Comparison of ENCODE assay signal across 1 cellular context in the genomic region with DNA sequence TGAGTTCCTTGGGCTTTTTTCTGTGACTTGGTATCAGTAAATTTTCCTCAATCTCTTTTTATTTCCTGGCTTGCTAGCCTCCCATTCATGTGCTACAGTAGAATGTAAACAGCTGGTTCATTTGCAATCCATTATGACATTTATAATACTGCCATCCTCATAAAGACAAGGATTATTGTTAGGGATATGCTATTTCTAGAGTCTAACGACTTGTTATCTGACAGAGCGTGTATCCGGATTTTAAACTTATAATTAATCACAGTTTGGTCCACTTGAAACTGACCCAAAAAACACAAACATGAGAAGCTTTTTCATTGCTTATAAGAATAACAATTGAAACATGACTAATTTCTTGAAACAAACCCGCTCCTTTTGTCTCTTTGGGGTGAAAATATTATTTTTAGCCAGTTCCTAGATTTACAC.
TF ChIP-seq lines count a peak whose summit lies in the region.

No MANE protein-coding gene starts in this region.

TF ChIP-seq in HEK293, 187 proteins besides CTCF, POLR2A, EP300 and RAD21 (continued from another document and continues in another):
- TF ChIP-seq PATZ1 (tag by site-specific recombination; IDR thresholded peaks at IDR 0.05) (no peak), ZIC2 (tag by site-specific recombination; IDR thresholded peaks at IDR 0.05) (no peak), ZNF146 (tag by site-specific recombination; IDR thresholded peaks at IDR 0.05) (no peak), ZNF341 (tag by site-specific recombination; IDR thresholded peaks at IDR 0.05; ENCODE audit: low read depth) (no peak), ZXDB (tag by site-specific recombination; IDR thresholded peaks at IDR 0.05) (no peak), ZNF223 (tag by site-specific recombination; IDR thresholded peaks at IDR 0.05) (no peak), GLI4 (tag by site-specific recombination; IDR thresholded peaks at IDR 0.05) (no peak), TCF7L2 (IDR thresholded peaks at IDR 0.05; ENCODE audit: borderline replicate concordance, low read depth, low read length) (peak; percentile 96), SP2 (tag by site-specific recombination; IDR thresholded peaks at IDR 0.05) (peak; percentile 25), ZNF138 (tag by site-specific recombination; IDR thresholded peaks at IDR 0.05; ENCODE audit: borderline replicate concordance) (no peak), ZNF837 (tag by site-specific recombination; IDR thresholded peaks at IDR 0.05) (no peak), RBAK (tag by site-specific recombination; IDR thresholded peaks at IDR 0.05) (no peak), ZNF211 (tag by site-specific recombination; IDR thresholded peaks at IDR 0.05; ENCODE audit: low read depth) (no peak), ZNF19 (tag by site-specific recombination; IDR thresholded peaks at IDR 0.05; ENCODE audit: low read depth) (0 out of 2 replicates have a peak, but pooled peaks have one; percentile 15), ZNF530 (tag by site-specific recombination; IDR thresholded peaks at IDR 0.05; ENCODE audit: low read depth) (no peak), SALL2 (tag by site-specific recombination; IDR thresholded peaks at IDR 0.05; ENCODE audit: borderline replicate concordance) (no peak), ZNF544 (tag by site-specific recombination; IDR thresholded peaks at IDR 0.05) (no peak), ZNF610 (tag by site-specific recombination; IDR thresholded peaks at IDR 0.05; ENCODE audit: borderline replicate concordance) (no peak), ZNF658 (tag by site-specific recombination; IDR thresholded peaks at IDR 0.05) (no peak), ZSCAN16 (tag by site-specific recombination; IDR thresholded peaks at IDR 0.05) (no peak), HOXC10 (CRISPR knock-in tag; IDR thresholded peaks at IDR 0.05) (no peak), PRDM1 (tag by site-specific recombination; IDR thresholded peaks at IDR 0.05) (no peak), ZNF571 (tag by site-specific recombination; IDR thresholded peaks at IDR 0.05) (no peak), ZNF239 (tag by site-specific recombination; IDR thresholded peaks at IDR 0.05) (no peak), ZNF184 (tag by site-specific recombination; IDR thresholded peaks at IDR 0.05) (no peak), ZNF585B (tag by site-specific recombination; IDR thresholded peaks at IDR 0.05) (no peak), ZNF23 (tag by site-specific recombination; IDR thresholded peaks at IDR 0.05; ENCODE audit: borderline replicate concordance) (no peak), ZNF174 (tag by site-specific recombination; IDR thresholded peaks at IDR 0.05) (no peak), REST (tag by site-specific recombination; IDR thresholded peaks at IDR 0.05) (no peak), TSHZ1 (tag by site-specific recombination; IDR thresholded peaks at IDR 0.05; ENCODE audit: borderline replicate concordance) (no peak), ZNF140 (tag by site-specific recombination; IDR thresholded peaks at IDR 0.05) (no peak), ZNF26 (tag by site-specific recombination; IDR thresholded peaks at IDR 0.05) (no peak), ZNF266 (tag by site-specific recombination; IDR thresholded peaks at IDR 0.05; ENCODE audit: low read depth) (no peak), ZBTB8A (tag by site-specific recombination; IDR thresholded peaks at IDR 0.05) (no peak), ZNF280D (tag by site-specific recombination; IDR thresholded peaks at IDR 0.05) (no peak), ZNF677 (tag by site-specific recombination; IDR thresholded peaks at IDR 0.05) (no peak)
- TF ChIP-seq, protein P1, sequence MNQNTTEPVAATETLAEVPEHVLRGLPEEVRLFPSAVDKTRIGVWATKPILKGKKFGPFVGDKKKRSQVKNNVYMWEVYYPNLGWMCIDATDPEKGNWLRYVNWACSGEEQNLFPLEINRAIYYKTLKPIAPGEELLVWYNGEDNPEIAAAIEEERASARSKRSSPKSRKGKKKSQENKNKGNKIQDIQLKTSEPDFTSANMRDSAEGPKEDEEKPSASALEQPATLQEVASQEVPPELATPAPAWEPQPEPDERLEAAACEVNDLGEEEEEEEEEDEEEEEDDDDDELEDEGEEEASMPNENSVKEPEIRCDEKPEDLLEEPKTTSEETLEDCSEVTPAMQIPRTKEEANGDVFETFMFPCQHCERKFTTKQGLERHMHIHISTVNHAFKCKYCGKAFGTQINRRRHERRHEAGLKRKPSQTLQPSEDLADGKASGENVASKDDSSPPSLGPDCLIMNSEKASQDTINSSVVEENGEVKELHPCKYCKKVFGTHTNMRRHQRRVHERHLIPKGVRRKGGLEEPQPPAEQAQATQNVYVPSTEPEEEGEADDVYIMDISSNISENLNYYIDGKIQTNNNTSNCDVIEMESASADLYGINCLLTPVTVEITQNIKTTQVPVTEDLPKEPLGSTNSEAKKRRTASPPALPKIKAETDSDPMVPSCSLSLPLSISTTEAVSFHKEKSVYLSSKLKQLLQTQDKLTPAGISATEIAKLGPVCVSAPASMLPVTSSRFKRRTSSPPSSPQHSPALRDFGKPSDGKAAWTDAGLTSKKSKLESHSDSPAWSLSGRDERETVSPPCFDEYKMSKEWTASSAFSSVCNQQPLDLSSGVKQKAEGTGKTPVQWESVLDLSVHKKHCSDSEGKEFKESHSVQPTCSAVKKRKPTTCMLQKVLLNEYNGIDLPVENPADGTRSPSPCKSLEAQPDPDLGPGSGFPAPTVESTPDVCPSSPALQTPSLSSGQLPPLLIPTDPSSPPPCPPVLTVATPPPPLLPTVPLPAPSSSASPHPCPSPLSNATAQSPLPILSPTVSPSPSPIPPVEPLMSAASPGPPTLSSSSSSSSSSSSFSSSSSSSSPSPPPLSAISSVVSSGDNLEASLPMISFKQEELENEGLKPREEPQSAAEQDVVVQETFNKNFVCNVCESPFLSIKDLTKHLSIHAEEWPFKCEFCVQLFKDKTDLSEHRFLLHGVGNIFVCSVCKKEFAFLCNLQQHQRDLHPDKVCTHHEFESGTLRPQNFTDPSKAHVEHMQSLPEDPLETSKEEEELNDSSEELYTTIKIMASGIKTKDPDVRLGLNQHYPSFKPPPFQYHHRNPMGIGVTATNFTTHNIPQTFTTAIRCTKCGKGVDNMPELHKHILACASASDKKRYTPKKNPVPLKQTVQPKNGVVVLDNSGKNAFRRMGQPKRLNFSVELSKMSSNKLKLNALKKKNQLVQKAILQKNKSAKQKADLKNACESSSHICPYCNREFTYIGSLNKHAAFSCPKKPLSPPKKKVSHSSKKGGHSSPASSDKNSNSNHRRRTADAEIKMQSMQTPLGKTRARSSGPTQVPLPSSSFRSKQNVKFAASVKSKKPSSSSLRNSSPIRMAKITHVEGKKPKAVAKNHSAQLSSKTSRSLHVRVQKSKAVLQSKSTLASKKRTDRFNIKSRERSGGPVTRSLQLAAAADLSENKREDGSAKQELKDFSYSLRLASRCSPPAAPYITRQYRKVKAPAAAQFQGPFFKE (tag by site-specific recombination; IDR thresholded peaks at IDR 0.05; ENCODE audit: borderline replicate concordance) = no peak
- TF ChIP-seq, protein P2, sequence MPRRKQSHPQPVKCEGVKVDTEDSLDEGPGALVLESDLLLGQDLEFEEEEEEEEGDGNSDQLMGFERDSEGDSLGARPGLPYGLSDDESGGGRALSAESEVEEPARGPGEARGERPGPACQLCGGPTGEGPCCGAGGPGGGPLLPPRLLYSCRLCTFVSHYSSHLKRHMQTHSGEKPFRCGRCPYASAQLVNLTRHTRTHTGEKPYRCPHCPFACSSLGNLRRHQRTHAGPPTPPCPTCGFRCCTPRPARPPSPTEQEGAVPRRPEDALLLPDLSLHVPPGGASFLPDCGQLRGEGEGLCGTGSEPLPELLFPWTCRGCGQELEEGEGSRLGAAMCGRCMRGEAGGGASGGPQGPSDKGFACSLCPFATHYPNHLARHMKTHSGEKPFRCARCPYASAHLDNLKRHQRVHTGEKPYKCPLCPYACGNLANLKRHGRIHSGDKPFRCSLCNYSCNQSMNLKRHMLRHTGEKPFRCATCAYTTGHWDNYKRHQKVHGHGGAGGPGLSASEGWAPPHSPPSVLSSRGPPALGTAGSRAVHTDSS (tag by site-specific recombination; IDR thresholded peaks at IDR 0.05) = 0 out of 2 replicates have a peak, but pooled peaks have one; percentile 12
